In genomic region chr2:186460465-186460864, GRCh38 we compare ENCODE assay signal across 8 cellular contexts. TPM values are rescaled to one million over a fixed set of nuclear protein-coding genes. Genes with fewer than 3 reads are reported as not detected.
DNase-seq lines count a peak whose midpoint lies in the region; ATAC-seq and TF ChIP-seq lines count a peak whose summit lies in the region.

No MANE protein-coding gene starts in this region.

- no peak overlapping the region for H3K4me3 ChIP-seq in stomach

- DNase-seq in SIG-M5 treated with dmso at 0.1 percent for 504 hours (lab: John Stamatoyannopoulos, UW; ENCODE audit: unreplicated experiment) (peak; percentile 31), SIG-M5 (lab: John Stamatoyannopoulos, UW) (no peak), OCI-M1 (lab: John Stamatoyannopoulos, UW) (peak; percentile 55), glomerular visceral epithelial cell (ENCODE audit: extremely low spot score) (peak; percentile 39), UCSD-AML1 (lab: John Stamatoyannopoulos, UW; ENCODE audit: unreplicated experiment) (no peak), GDM1 (lab: John Stamatoyannopoulos, UW) (no peak), stomach (no peak)

- peak in 2 of 7 experiments; percentile 12 to 17 for TF ChIP-seq CTCF in stomach (IDR thresholded peaks at IDR 0.05)

- 11 to 35% (median 22%) methylated on average over 1 of the region's 1 CpG for WGBS in stomach, 5 donors

- H3K9me3 ChIP-seq in stomach, result no peaks in the 10 kb centered on the region

- no peaks in the 10 kb centered on the region for H3K4me1 ChIP-seq in stomach

- no peak for TF ChIP-seq EP300 in stomach (IDR thresholded peaks at IDR 0.05)

- ATAC-seq in HG02973 (IDR thresholded peaks at IDR 0.05; ENCODE audit: unreplicated experiment), result peak; percentile 87

- H3K27me3 ChIP-seq in stomach, result no peaks in the 10 kb centered on the region

- no peak overlapping the region for H3K27ac ChIP-seq in stomach

- intact Hi-C loops in stomach (cut with DNase I; ENCODE audit: low total_unique reads), result no loop called here

- H3K36me3 ChIP-seq in stomach, result peaks cover 0 to 3% (median 0%) of the 10 kb centered on the region in 4 donors

- no peak for TF ChIP-seq POLR2A in stomach (IDR thresholded peaks at IDR 0.05)

RNA-seq across cellular contexts. Expression of gene ZC3H15, which starts 25.6 kb away (rescaled TPM):
- 100 to 1,000 TPM in 1 of 5 donors, 10 to 100 TPM in 4; 40.9 to 162 (median 46.1) TPM for total RNA-seq in stomach
- polyA plus RNA-seq in stomach, result 10 to 100 TPM; 41.5 to 65.1 (median 45.7) TPM

Comparison
In these comparisons a context has a peak if more than half of its experiments do, and no peak if none do; other contexts are left out.
1. DNase-seq: peak in SIG-M5 treated with dmso at 0.1 percent for 504 hours (single experiment), OCI-M1 (single experiment) and glomerular visceral epithelial cell (single experiment); none in SIG-M5 (single experiment), UCSD-AML1 (single experiment), GDM1 (single experiment) and stomach (single experiment).